ENCODE assay signal across 1 cellular context in genomic region chr14:35821546-35822411, GRCh38.
TF ChIP-seq lines count a peak whose summit lies in the region.

No MANE protein-coding gene starts in this region.

TF ChIP-seq in K562, 482 proteins besides CTCF, POLR2A, EP300 and RAD21 (continued from another document):
- TF ChIP-seq HES1 (IDR thresholded peaks at IDR 0.05; ENCODE audit: low read depth) (no peak), ZNF511 (CRISPR knock-in tag; IDR thresholded peaks at IDR 0.05) (no peak), CHD7 (IDR thresholded peaks at IDR 0.05; ENCODE audit: low read depth, low read length) (no peak), PHF20 (IDR thresholded peaks at IDR 0.05; ENCODE audit: partially characterized antibody) (peak; percentile 18), HCFC1 (IDR thresholded peaks at IDR 0.05; ENCODE audit: low read depth, low read length) (no peak), POLR2H (tag; IDR thresholded peaks at IDR 0.05; ENCODE audit: low read depth) (no peak)
